Comparison of ENCODE assay signal across 17 cellular contexts in genomic region chr12:129076466-129077325, GRCh38.
"Had no signal": no experiment of that assay in that cellular context is flagged by ENCODE, and none has a peak within 500 bp of the region (broad histone marks: within the 10 kb centered on the region; RNA-seq: fewer than 3 reads in every experiment).

No MANE protein-coding gene starts in this region.

- DNase-seq: activated CD4-positive, alpha-beta T cell treated with anti-CD3 and anti-CD28 coated beads for 1 hour; activated CD4-positive, alpha-beta T cell treated with anti-CD3 and anti-CD28 coated beads, Interleukin-2, amount 50 U/mL, for 1 hour; activated gamma-delta T cell treated with Interleukin-2 at 50 U/mL for 16 hours; activated T-cell treated with anti-CD3 and anti-CD28 coated beads, Interleukin-2, amount 50 U/mL, for 1 hour; anterior cingulate cortex; body of pancreas; effector CD4-positive, alpha-beta T cell; foreskin keratinocyte; left lung; naive thymus-derived CD4-positive, alpha-beta T cell; right cardiac atrium; stimulated activated CD4-positive, alpha-beta T cell treated with anti-CD3 and anti-CD28 coated beads, Interleukin-4, amount 100 ng/mL, for 4 hours; tibial artery had no signal

- H3K27ac Mint-ChIP-seq: activated naive CD4-positive, alpha-beta T cell treated with anti-CD3 and anti-CD28 coated beads, Interleukin-2, amount 50 U/mL, for 24 hours; dendritic cell treated with granulocyte-macrophage colony-stimulating factor and Interleukin-4, amounts not matched to agents 40 ng/mL and 50 ng/mL, for 4 days; naive thymus-derived CD4-positive, alpha-beta T cell; stimulated activated naive CD8-positive, alpha-beta T cell treated with anti-CD3 and anti-CD28 coated beads, Interleukin-15, Interleukin-2, amounts not matched to agents 100 ng/mL and 50 ng/mL, for 24 hours; T-helper 2 cell treated with Interferon-gamma antibody and Interleukin-4, amounts not matched to agents 5 μg/mL and 100 μg/mL, for 36 hours had no signal

- H3K9me3 Mint-ChIP-seq: activated naive CD4-positive, alpha-beta T cell treated with anti-CD3 and anti-CD28 coated beads, Interleukin-2, amount 50 U/mL, for 24 hours; dendritic cell treated with granulocyte-macrophage colony-stimulating factor and Interleukin-4, amounts not matched to agents 40 ng/mL and 50 ng/mL, for 4 days had no signal

- H3K4me3 Mint-ChIP-seq: activated naive CD4-positive, alpha-beta T cell treated with anti-CD3 and anti-CD28 coated beads, Interleukin-2, amount 50 U/mL, for 24 hours; dendritic cell treated with granulocyte-macrophage colony-stimulating factor and Interleukin-4, amounts not matched to agents 40 ng/mL and 50 ng/mL, for 4 days; naive thymus-derived CD4-positive, alpha-beta T cell; stimulated activated naive CD8-positive, alpha-beta T cell treated with anti-CD3 and anti-CD28 coated beads, Interleukin-15, Interleukin-2, amounts not matched to agents 100 ng/mL and 50 ng/mL, for 24 hours; T-helper 2 cell treated with Interferon-gamma antibody and Interleukin-4, amounts not matched to agents 5 μg/mL and 100 μg/mL, for 36 hours had no signal

- ATAC-seq: body of pancreas; foreskin keratinocyte; left lung; naive thymus-derived CD4-positive, alpha-beta T cell; right cardiac atrium had no signal

- H3K27me3 Mint-ChIP-seq: activated naive CD4-positive, alpha-beta T cell treated with anti-CD3 and anti-CD28 coated beads, Interleukin-2, amount 50 U/mL, for 24 hours; dendritic cell treated with granulocyte-macrophage colony-stimulating factor and Interleukin-4, amounts not matched to agents 40 ng/mL and 50 ng/mL, for 4 days; stimulated activated naive CD8-positive, alpha-beta T cell treated with anti-CD3 and anti-CD28 coated beads, Interleukin-15, Interleukin-2, amounts not matched to agents 100 ng/mL and 50 ng/mL, for 24 hours had no signal

- H3K4me1 Mint-ChIP-seq: activated naive CD4-positive, alpha-beta T cell treated with anti-CD3 and anti-CD28 coated beads, Interleukin-2, amount 50 U/mL, for 24 hours; naive thymus-derived CD4-positive, alpha-beta T cell had no signal

- H3K36me3 Mint-ChIP-seq: activated naive CD4-positive, alpha-beta T cell treated with anti-CD3 and anti-CD28 coated beads, Interleukin-2, amount 50 U/mL, for 24 hours; naive thymus-derived CD4-positive, alpha-beta T cell had no signal
